In genomic region chr19:4385291-4386037, GRCh38 we compare ENCODE assay signal across 3 cellular contexts.
TF ChIP-seq lines count a peak whose summit lies in the region.

No MANE protein-coding gene starts in this region.

TF ChIP-seq in GM12878, 131 proteins besides CTCF, POLR2A, EP300 and RAD21:
- TF ChIP-seq GATAD2B (conservative IDR thresholded peaks at IDR 0.05; ENCODE audit: low read depth) (no peak), ASH2L (IDR thresholded peaks at IDR 0.05; ENCODE audit: borderline replicate concordance, low read depth) (no peak)

TF ChIP-seq in SK-N-SH, 30 proteins besides CTCF, POLR2A, EP300 and RAD21:
- TF ChIP-seq PBX3 (IDR thresholded peaks at IDR 0.05): no peak
- TF ChIP-seq RXRA (IDR thresholded peaks at IDR 0.05; ENCODE audit: borderline replicate concordance, low read depth): no peak
- TF ChIP-seq GABPA (IDR thresholded peaks at IDR 0.05; ENCODE audit: low read depth): no peak
- TF ChIP-seq, protein P1, sequence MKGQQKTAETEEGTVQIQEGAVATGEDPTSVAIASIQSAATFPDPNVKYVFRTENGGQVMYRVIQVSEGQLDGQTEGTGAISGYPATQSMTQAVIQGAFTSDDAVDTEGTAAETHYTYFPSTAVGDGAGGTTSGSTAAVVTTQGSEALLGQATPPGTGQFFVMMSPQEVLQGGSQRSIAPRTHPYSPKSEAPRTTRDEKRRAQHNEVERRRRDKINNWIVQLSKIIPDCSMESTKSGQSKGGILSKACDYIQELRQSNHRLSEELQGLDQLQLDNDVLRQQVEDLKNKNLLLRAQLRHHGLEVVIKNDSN (IDR thresholded peaks at IDR 0.05; ENCODE audit: borderline replicate concordance, low read depth): no peak
- TF ChIP-seq ZBTB33 (IDR thresholded peaks at IDR 0.05; ENCODE audit: borderline replicate concordance, low read depth): no peak
- TF ChIP-seq RCOR1 (IDR thresholded peaks at IDR 0.05; ENCODE audit: low read length): no peak
- TF ChIP-seq SIN3A (IDR thresholded peaks at IDR 0.05; ENCODE audit: borderline replicate concordance, low read depth, low read length): no peak
- no peak for TF ChIP-seq EZH2phosphoT487 (IDR thresholded peaks at IDR 0.05; ENCODE audit: borderline replicate concordance, low read depth)
- TF ChIP-seq ELF1 (IDR thresholded peaks at IDR 0.05): no peak
- TF ChIP-seq FOSL2 (IDR thresholded peaks at IDR 0.05; ENCODE audit: borderline replicate concordance, low read depth): no peak
- TF ChIP-seq IRF3 (IDR thresholded peaks at IDR 0.05; ENCODE audit: low read depth, low read length): no peak
- no peak for TF ChIP-seq REST (IDR thresholded peaks at IDR 0.05; ENCODE audit: low read depth, low read length)
- TF ChIP-seq YY1 (IDR thresholded peaks at IDR 0.05; ENCODE audit: low read depth): no peak
- TF ChIP-seq MEF2A (IDR thresholded peaks at IDR 0.05; ENCODE audit: borderline replicate concordance, low read depth): no peak
- TF ChIP-seq SMC3 (IDR thresholded peaks at IDR 0.05; ENCODE audit: low read depth, low read length): no peak
- TF ChIP-seq POLR2AphosphoS5 (IDR thresholded peaks at IDR 0.05; ENCODE audit: low read depth, low read length): no peak
- TF ChIP-seq NRF1 (IDR thresholded peaks at IDR 0.05; ENCODE audit: low read depth, low read length): no peak

TF ChIP-seq in SK-N-SH treated with all-trans-retinoic acid at 6 μM for 48 hours, 23 proteins besides CTCF, POLR2A, EP300 and RAD21:
- TF ChIP-seq CSDC2 (CRISPR knock-in tag; IDR thresholded peaks at IDR 0.05): no peak
- TF ChIP-seq OSR1 (CRISPR knock-in tag; IDR thresholded peaks at IDR 0.05): no peak
- no peak for TF ChIP-seq TSHZ2 (CRISPR knock-in tag; IDR thresholded peaks at IDR 0.05)
- no peak for TF ChIP-seq ZNF8 (CRISPR knock-in tag; IDR thresholded peaks at IDR 0.05)
- TF ChIP-seq RARB (CRISPR knock-in tag; IDR thresholded peaks at IDR 0.05): no peak
- TF ChIP-seq GLIS3 (CRISPR knock-in tag; IDR thresholded peaks at IDR 0.05): no peak
- TF ChIP-seq TOX (CRISPR knock-in tag; IDR thresholded peaks at IDR 0.05; ENCODE audit: borderline replicate concordance): no peak
- TF ChIP-seq SNAI2 (CRISPR knock-in tag; IDR thresholded peaks at IDR 0.05): no peak
- no peak for TF ChIP-seq POU6F1 (CRISPR knock-in tag; IDR thresholded peaks at IDR 0.05; ENCODE audit: borderline replicate concordance, low read depth)
